2 cellular contexts compared by ENCODE assay signal in the genomic region with DNA sequence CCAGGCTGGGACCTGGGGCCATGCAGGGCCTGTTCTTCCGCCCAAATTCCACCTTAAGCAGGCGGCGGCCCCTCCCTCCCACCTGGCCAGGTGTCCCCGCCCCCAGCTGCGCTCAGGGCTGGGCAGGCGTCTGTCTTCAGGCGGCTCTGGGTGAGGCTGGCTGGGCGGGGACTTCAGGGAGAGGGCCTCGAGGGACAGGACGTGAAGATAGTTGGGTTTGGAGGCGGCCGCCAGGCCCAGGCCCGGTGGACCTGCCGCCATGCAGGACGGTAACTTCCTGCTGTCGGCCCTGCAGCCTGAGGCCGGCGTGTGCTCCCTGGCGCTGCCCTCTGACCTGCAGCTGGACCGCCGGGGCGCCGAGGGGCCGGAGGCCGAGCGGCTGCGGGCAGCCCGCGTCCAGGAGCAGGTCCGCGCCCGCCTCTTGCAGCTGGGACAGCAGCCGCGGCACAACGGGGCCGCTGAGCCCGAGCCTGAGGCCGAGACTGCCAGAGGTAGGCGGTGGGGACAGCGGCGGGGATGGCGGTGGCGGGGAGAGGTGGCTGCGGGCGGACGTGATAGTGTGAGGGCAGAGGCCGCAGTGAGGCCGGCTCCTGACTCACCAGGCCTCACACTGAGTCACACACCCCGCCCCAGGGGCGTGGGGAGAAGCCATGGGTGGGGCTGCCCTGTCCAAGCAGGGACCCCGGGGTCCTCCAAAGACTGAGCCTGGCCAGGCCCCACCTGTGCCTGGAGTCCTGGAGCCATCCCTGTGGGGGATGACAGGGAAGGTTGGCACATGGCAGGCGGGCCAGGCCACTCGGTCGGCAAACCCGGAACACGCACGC.
TF ChIP-seq lines count a peak whose summit lies in the region.

A gene with protein sequence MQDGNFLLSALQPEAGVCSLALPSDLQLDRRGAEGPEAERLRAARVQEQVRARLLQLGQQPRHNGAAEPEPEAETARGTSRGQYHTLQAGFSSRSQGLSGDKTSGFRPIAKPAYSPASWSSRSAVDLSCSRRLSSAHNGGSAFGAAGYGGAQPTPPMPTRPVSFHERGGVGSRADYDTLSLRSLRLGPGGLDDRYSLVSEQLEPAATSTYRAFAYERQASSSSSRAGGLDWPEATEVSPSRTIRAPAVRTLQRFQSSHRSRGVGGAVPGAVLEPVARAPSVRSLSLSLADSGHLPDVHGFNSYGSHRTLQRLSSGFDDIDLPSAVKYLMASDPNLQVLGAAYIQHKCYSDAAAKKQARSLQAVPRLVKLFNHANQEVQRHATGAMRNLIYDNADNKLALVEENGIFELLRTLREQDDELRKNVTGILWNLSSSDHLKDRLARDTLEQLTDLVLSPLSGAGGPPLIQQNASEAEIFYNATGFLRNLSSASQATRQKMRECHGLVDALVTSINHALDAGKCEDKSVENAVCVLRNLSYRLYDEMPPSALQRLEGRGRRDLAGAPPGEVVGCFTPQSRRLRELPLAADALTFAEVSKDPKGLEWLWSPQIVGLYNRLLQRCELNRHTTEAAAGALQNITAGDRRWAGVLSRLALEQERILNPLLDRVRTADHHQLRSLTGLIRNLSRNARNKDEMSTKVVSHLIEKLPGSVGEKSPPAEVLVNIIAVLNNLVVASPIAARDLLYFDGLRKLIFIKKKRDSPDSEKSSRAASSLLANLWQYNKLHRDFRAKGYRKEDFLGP (plus strand): TSS at position 176 of the 824 bp plus-strand sequence. CDS start 84 bp downstream, at position 260.

TF ChIP-seq in SK-N-SH, 30 proteins besides CTCF, POLR2A, EP300 and RAD21:
- no peak for TF ChIP-seq FOXM1 (IDR thresholded peaks at IDR 0.05; ENCODE audit: low read depth)
- no peak for TF ChIP-seq RCOR1 (IDR thresholded peaks at IDR 0.05; ENCODE audit: low read length)
- TF ChIP-seq, protein P1, sequence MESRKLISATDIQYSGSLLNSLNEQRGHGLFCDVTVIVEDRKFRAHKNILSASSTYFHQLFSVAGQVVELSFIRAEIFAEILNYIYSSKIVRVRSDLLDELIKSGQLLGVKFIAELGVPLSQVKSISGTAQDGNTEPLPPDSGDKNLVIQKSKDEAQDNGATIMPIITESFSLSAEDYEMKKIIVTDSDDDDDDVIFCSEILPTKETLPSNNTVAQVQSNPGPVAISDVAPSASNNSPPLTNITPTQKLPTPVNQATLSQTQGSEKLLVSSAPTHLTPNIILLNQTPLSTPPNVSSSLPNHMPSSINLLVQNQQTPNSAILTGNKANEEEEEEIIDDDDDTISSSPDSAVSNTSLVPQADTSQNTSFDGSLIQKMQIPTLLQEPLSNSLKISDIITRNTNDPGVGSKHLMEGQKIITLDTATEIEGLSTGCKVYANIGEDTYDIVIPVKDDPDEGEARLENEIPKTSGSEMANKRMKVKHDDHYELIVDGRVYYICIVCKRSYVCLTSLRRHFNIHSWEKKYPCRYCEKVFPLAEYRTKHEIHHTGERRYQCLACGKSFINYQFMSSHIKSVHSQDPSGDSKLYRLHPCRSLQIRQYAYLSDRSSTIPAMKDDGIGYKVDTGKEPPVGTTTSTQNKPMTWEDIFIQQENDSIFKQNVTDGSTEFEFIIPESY (IDR thresholded peaks at IDR 0.05; ENCODE audit: borderline replicate concordance, low read depth) = 0 out of 2 replicates have a peak, but pooled peaks have one; percentile 48
- no peak for TF ChIP-seq YY1 (IDR thresholded peaks at IDR 0.05; ENCODE audit: low read depth)
- no peak for TF ChIP-seq NFIC (IDR thresholded peaks at IDR 0.05; ENCODE audit: borderline replicate concordance)
- TF ChIP-seq, protein P2, sequence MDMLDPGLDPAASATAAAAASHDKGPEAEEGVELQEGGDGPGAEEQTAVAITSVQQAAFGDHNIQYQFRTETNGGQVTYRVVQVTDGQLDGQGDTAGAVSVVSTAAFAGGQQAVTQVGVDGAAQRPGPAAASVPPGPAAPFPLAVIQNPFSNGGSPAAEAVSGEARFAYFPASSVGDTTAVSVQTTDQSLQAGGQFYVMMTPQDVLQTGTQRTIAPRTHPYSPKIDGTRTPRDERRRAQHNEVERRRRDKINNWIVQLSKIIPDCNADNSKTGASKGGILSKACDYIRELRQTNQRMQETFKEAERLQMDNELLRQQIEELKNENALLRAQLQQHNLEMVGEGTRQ (IDR thresholded peaks at IDR 0.05; ENCODE audit: borderline replicate concordance, low read depth, low read length) = no peak
- TF ChIP-seq EZH2phosphoT487 (IDR thresholded peaks at IDR 0.05; ENCODE audit: borderline replicate concordance, low read depth) = no peak
- TF ChIP-seq, protein P3, sequence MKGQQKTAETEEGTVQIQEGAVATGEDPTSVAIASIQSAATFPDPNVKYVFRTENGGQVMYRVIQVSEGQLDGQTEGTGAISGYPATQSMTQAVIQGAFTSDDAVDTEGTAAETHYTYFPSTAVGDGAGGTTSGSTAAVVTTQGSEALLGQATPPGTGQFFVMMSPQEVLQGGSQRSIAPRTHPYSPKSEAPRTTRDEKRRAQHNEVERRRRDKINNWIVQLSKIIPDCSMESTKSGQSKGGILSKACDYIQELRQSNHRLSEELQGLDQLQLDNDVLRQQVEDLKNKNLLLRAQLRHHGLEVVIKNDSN (IDR thresholded peaks at IDR 0.05; ENCODE audit: borderline replicate concordance, low read depth) = no peak
- no peak for TF ChIP-seq POLR2AphosphoS5 (IDR thresholded peaks at IDR 0.05; ENCODE audit: low read depth, low read length)
- no peak for TF ChIP-seq TEAD4 (IDR thresholded peaks at IDR 0.05; ENCODE audit: borderline replicate concordance, insufficient read depth)
- peak; percentile 50; the same call in 1 of the 2 replicates for TF ChIP-seq FOSL2 (IDR thresholded peaks at IDR 0.05; ENCODE audit: borderline replicate concordance, low read depth)

TF ChIP-seq in SK-N-SH treated with all-trans-retinoic acid at 6 μM for 48 hours, 23 proteins besides CTCF, POLR2A, EP300 and RAD21:
- TF ChIP-seq ESRRG (CRISPR knock-in tag; IDR thresholded peaks at IDR 0.05) (no peak), OSR1 (CRISPR knock-in tag; IDR thresholded peaks at IDR 0.05) (no peak), CSDC2 (CRISPR knock-in tag; IDR thresholded peaks at IDR 0.05) (no peak), TCF4 (CRISPR knock-in tag; IDR thresholded peaks at IDR 0.05; ENCODE audit: borderline replicate concordance) (no peak), ZNF565 (CRISPR knock-in tag; conservative IDR thresholded peaks at IDR 0.05; ENCODE audit: low read depth) (no peak), ARNTL (CRISPR knock-in tag; IDR thresholded peaks at IDR 0.05; ENCODE audit: borderline replicate concordance, low read depth) (no peak), GLIS3 (CRISPR knock-in tag; IDR thresholded peaks at IDR 0.05) (no peak)
- TF ChIP-seq, protein P4, sequence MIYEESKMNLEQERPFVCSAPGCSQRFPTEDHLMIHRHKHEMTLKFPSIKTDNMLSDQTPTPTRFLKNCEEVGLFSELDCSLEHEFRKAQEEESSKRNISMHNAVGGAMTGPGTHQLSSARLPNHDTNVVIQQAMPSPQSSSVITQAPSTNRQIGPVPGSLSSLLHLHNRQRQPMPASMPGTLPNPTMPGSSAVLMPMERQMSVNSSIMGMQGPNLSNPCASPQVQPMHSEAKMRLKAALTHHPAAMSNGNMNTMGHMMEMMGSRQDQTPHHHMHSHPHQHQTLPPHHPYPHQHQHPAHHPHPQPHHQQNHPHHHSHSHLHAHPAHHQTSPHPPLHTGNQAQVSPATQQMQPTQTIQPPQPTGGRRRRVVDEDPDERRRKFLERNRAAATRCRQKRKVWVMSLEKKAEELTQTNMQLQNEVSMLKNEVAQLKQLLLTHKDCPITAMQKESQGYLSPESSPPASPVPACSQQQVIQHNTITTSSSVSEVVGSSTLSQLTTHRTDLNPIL (CRISPR knock-in tag; IDR thresholded peaks at IDR 0.05; ENCODE audit: low read depth) = no peak
- TF ChIP-seq, protein P5, sequence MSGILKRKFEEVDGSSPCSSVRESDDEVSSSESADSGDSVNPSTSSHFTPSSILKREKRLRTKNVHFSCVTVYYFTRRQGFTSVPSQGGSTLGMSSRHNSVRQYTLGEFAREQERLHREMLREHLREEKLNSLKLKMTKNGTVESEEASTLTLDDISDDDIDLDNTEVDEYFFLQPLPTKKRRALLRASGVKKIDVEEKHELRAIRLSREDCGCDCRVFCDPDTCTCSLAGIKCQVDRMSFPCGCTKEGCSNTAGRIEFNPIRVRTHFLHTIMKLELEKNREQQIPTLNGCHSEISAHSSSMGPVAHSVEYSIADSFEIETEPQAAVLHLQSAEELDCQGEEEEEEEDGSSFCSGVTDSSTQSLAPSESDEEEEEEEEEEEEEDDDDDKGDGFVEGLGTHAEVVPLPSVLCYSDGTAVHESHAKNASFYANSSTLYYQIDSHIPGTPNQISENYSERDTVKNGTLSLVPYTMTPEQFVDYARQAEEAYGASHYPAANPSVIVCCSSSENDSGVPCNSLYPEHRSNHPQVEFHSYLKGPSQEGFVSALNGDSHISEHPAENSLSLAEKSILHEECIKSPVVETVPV (CRISPR knock-in tag; IDR thresholded peaks at IDR 0.05) = no peak
- TF ChIP-seq, protein P6, sequence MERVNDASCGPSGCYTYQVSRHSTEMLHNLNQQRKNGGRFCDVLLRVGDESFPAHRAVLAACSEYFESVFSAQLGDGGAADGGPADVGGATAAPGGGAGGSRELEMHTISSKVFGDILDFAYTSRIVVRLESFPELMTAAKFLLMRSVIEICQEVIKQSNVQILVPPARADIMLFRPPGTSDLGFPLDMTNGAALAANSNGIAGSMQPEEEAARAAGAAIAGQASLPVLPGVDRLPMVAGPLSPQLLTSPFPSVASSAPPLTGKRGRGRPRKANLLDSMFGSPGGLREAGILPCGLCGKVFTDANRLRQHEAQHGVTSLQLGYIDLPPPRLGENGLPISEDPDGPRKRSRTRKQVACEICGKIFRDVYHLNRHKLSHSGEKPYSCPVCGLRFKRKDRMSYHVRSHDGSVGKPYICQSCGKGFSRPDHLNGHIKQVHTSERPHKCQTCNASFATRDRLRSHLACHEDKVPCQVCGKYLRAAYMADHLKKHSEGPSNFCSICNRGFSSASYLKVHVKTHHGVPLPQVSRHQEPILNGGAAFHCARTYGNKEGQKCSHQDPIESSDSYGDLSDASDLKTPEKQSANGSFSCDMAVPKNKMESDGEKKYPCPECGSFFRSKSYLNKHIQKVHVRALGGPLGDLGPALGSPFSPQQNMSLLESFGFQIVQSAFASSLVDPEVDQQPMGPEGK (CRISPR knock-in tag; IDR thresholded peaks at IDR 0.05; ENCODE audit: borderline replicate concordance) = no peak
